ENCODE assay signal across 2 cellular contexts in the genomic region with DNA sequence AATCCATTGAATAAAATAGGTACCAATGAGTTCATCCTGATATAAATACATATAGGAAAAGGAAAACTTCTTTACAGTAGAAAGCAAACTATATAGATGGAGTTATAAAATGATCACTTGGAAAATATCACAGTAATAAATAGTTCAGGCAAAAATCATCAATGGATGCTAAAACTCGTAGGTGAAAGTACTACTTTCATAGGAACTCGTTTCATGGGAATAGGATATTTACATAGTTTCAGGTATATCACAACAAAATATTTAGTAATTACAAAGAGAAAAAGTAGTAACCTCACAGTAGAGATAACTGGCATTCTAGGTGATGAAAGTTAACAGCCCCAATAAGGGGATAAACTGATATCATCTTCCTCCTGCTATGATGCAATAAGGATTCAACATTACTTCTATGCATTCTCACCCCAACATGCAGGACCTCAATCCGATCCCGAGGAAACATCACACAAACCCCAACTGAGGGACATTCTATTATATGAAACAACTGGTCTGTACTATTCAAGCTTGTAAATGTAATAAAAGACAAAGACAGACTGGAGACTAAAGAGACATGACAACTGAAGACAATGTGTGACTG.
TF ChIP-seq lines count a peak whose summit lies in the region.

No MANE protein-coding gene starts in this region.

TF ChIP-seq in IMR-90, 13 proteins besides CTCF, POLR2A, EP300 and RAD21:
- TF ChIP-seq USF2 (IDR thresholded peaks at IDR 0.05; ENCODE audit: low read depth, low read length) (no peak), CEBPB (IDR thresholded peaks at IDR 0.05; ENCODE audit: low read depth, low read length) (peak; percentile 62)

TF ChIP-seq in H1, 55 proteins besides CTCF, POLR2A, EP300 and RAD21:
- TF ChIP-seq GTF2F1 (IDR thresholded peaks at IDR 0.05; ENCODE audit: borderline replicate concordance, low read depth, low read length) (no peak), CEBPB (IDR thresholded peaks at IDR 0.05; ENCODE audit: low read depth, low read length) (peak; percentile 20; the same call in 1 of the 2 replicates)
